Comparison of ENCODE assay signal across 8 cellular contexts in the genomic region with DNA sequence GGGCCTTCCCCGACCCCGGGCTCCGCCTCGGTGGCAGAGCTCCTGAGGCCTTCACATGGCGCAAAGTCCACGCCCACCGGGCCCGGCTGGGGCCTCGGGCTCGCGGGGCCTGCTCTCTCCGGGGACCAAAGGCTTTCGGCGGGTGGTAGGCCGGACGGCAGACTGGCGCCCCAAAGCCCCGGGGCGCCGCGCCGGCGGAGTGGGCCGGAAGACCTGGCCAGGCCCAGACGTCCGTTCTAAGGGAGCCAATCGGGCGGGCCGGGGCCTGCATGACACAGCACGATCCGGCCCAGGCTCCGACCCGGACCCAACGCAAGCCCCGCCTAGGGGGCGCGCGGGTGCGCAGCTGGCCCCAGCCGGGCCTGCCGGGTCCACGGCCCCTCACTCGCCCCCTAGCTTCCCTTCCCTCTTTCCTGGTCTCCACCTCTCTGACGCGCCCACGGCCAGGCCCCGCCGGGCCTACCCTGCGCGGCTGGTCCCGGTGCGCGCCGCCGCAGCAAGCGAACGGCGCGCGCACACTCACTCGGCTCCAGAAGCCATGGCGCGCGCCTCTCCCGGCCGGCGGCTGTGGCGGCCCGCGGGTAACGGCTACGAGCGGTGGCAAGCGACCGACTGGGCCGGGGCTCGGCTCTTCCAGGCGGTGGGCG. TPM values are rescaled to one million over a fixed set of nuclear protein-coding genes. Genes with fewer than 3 reads are reported as not detected.
A peak's percentile ranks its signal among the peaks of the same experiment; 100 is the strongest.
DNase-seq lines count a peak whose midpoint lies in the region; ATAC-seq and TF ChIP-seq lines count a peak whose summit lies in the region.

No MANE protein-coding gene starts in this region.

- TF ChIP-seq CTCF in AG09309 (IDR thresholded peaks at IDR 0.05; ENCODE audit: control insufficient read depth, insufficient read depth, low read depth, low read length, missing control alignments) (peak; percentile 27), choroid plexus epithelial cell (conservative IDR thresholded peaks at IDR 0.05; ENCODE audit: low read depth, low read length) (peak; percentile 25)

- intact Hi-C loops in left colon (cut with DNase I, micrococcal nuclease) = no loop called here

- H3K4me3 ChIP-seq in AG09309 (ENCODE audit: control insufficient read depth, low read depth, low read length) = peak overlapping the region; percentile 64
- peak overlapping the region; percentile 100 for H3K4me3 ChIP-seq in choroid plexus epithelial cell (ENCODE audit: low read depth, low read length)

- ATAC-seq in GM18867 (IDR thresholded peaks at IDR 0.05; ENCODE audit: unreplicated experiment) = peak; percentile 57
- peak; percentile 52 for ATAC-seq in HG03097 (IDR thresholded peaks at IDR 0.05; ENCODE audit: low FRiP score, unreplicated experiment)
- peak; percentile 73 for ATAC-seq in left colon

- DNase-seq in AG09309 (ENCODE audit: low read depth) (no peak), NCI-H2196 (lab: John Stamatoyannopoulos, UW; ENCODE audit: unreplicated experiment) (peak; percentile 82), choroid plexus epithelial cell (ENCODE audit: low read depth) (peak; percentile 91), left colon (peak; percentile 84 to 88)
- peak; percentile 51 to 58 for DNase-seq in activated CD4-positive, alpha-beta T cell treated with anti-CD3 and anti-CD28 coated beads for 24 hours (ENCODE audit: low read depth in 2 of 2)
- DNase-seq in stimulated activated CD4-positive, alpha-beta T cell treated with anti-CD3 and anti-CD28 coated beads, Interleukin-1b, Interleukin-23, amount 100 ng/mL, for 4 hours (ENCODE audit: low read depth in 2 of 2) = peak; percentile 44 to 73

RNA-seq across cellular contexts. Expression of gene VCP, which starts 0.5 kb away (rescaled TPM):
- total RNA-seq in left colon = 100 to 1,000 TPM; 167 to 189 TPM

RNA-seq across cellular contexts. Expression of gene FANCG, which starts 7.8 kb away (rescaled TPM):
- 10 to 100 TPM; 11.0 to 17.3 TPM for total RNA-seq in left colon

RNA-seq across cellular contexts. Expression of gene PIGO, which starts 24.5 kb away (rescaled TPM):
- total RNA-seq in left colon = 10 to 100 TPM; 32.4 to 38.7 TPM

RNA-seq across cellular contexts. Expression of gene STOML2, which starts 31.0 kb away (rescaled TPM):
- 100 to 1,000 TPM in 1 of 2 donors, 10 to 100 TPM in 1; 89.8 to 118 TPM for total RNA-seq in left colon

RNA-seq across cellular contexts. Expression of gene ATOSB, which starts 43.7 kb away (rescaled TPM):
- 10 to 100 TPM; 38.4 to 46.4 TPM for total RNA-seq in left colon
